27 cellular contexts compared by ENCODE assay signal in the genomic region with DNA sequence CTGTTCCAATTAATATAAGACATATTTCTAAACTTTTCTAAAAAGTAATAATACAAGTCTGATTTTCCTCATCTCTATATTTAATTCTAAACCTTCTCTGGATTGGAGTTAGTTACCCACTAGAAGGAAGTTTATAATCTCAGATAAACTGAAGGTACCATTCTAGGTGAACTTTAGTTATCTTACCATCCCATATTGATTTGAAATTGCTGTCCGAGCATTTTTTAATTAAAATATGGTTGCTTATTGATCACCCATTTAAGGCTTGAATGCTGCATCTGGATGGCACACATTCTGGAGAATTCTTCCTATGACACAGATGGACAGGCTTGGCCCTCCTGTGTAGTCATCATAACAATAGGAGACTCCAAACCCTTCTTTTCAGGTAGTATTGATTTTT. TPM values are rescaled to one million over a fixed set of nuclear protein-coding genes. Genes with fewer than 3 reads are reported as not detected.
"Had no signal": no experiment of that assay in that cellular context is flagged by ENCODE, and none has a peak within 500 bp of the region (broad histone marks: within the 10 kb centered on the region; RNA-seq: fewer than 3 reads in every experiment).

No MANE protein-coding gene starts in this region.

- H3K27ac ChIP-seq: stomach, suprapubic skin, testis, thoracic aorta, thyroid gland, tibial artery, tibial nerve, transverse colon, upper lobe of left lung, upper lobe of right lung, uterus, vagina had no signal

- FAIRE-seq: urothelium cell line had no signal

- DNase-seq: stimulated activated CD4-positive, alpha-beta T cell treated with anti-CD3 and anti-CD28 coated beads, Interleukin-2, amount 100 ng/mL, for 48 hours; stimulated activated CD4-positive, alpha-beta T cell treated with anti-CD3 and anti-CD28 coated beads, Interleukin-4, amount 100 ng/mL, for 1 hour; stimulated activated CD4-positive, alpha-beta T cell treated with anti-CD3 and anti-CD28 coated beads, Interleukin-4, amount 100 ng/mL, for 24 hours; stimulated activated CD4-positive, alpha-beta T cell treated with anti-CD3 and anti-CD28 coated beads, Interleukin-4, amount 100 ng/mL, for 4 hours; stimulated activated CD8-positive, alpha-beta memory T cell treated with anti-CD3 and anti-CD28 coated beads, Interleukin-4, amount 100 ng/mL, for 48 hours; stimulated activated naive B cell treated with anti-CD40 and anti-IgM and Interleukin-4, amounts not matched to agents 10 μg/mL and 1 μg/mL and 100 μg/mL, for 72 hours; stimulated activated naive CD4-positive, alpha-beta T cell; stimulated activated naive CD4-positive, alpha-beta T cell treated with Interleukin-2 at 50 U/mL for 16 hours; stimulated activated naive CD8-positive, alpha-beta T cell treated with anti-CD3 and anti-CD28 coated beads, Interleukin-15, amount 100 ng/mL, for 72 hours; stimulated activated naive CD8-positive, alpha-beta T cell treated with anti-CD3 and anti-CD28 coated beads, Interleukin-15, Interleukin-2, amounts not matched to agents 100 U/mL and 50 U/mL, for 24 hours; stomach; substantia nigra; testis; thyroid gland; tibial artery; transverse colon; trophoblast cell; upper lobe of left lung; upper lobe of right lung; uterus had no signal

- H3K27me3 ChIP-seq: testis, thyroid gland, upper lobe of left lung, vagina had no signal

- ATAC-seq: stimulated activated effector memory CD8-positive, alpha-beta T cell treated with anti-CD3 and anti-CD28 coated beads, Interleukin-12 subunit alpha, Interleukin-12 subunit beta, amount 100 ng/mL, for 72 hours; stimulated activated memory B cell treated with anti-CD40 and anti-IgM and Interleukin-4, amounts not matched to agents 10 μg/mL and 1 μg/mL and 100 μg/mL, for 72 hours; stimulated activated naive B cell treated with anti-CD40 and anti-IgM and Interleukin-4, amounts not matched to agents 10 μg/mL and 1 μg/mL and 100 μg/mL, for 72 hours; stimulated activated naive CD8-positive, alpha-beta T cell treated with anti-CD3 and anti-CD28 coated beads, Interleukin-15, amount 100 ng/mL, for 72 hours; stimulated activated naive CD8-positive, alpha-beta T cell treated with anti-CD3 and anti-CD28 coated beads, Interleukin-15, Interleukin-2, amounts not matched to agents 100 U/mL and 50 U/mL, for 24 hours; upper lobe of right lung had no signal

- H3K4me3 ChIP-seq: stomach, suprapubic skin, testis, thoracic aorta, thyroid gland, tibial artery, tibial nerve, transverse colon, upper lobe of left lung, upper lobe of right lung, uterus, vagina had no signal

- H3K36me3 ChIP-seq: stomach, suprapubic skin, thoracic aorta, thyroid gland, tibial artery, tibial nerve, transverse colon, upper lobe of left lung, upper lobe of right lung, uterus, vagina had no signal

- H3K9me3 ChIP-seq: suprapubic skin, testis, thoracic aorta, thyroid gland, tibial nerve, transverse colon, upper lobe of left lung, upper lobe of right lung, uterus, vagina had no signal

- H3K4me1 ChIP-seq: stomach, suprapubic skin, testis, thyroid gland, tibial artery, tibial nerve, transverse colon, upper lobe of left lung, upper lobe of right lung, uterus, vagina had no signal

RNA-seq across cellular contexts. Expression of gene RNF182, which starts 8.0 kb away (rescaled TPM):
- total RNA-seq: thoracic aorta, transverse colon had no signal
